In the genomic region with DNA sequence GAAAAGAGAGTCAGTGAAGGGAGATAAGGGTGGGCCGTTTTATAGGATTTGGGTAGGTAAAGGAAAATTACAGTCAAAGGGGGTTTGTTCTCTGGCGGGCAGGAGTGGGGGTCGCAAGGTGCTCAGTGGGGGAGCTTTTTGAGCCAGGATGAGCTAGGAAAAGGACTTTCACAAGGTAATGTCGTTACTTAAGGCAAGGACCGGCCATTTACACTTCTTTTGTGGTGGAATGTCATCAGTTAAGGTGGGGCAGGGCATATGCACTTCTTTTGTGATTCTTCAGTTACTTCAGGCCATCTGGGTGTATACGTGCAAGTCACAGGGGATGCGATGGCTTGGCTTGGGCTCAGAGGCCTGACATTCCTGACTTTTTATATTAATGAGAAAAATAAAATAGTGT, we compare ENCODE assay signal across 2 cellular contexts. TPM values are rescaled to one million over a fixed set of nuclear protein-coding genes. Genes with fewer than 3 reads are reported as not detected.
"Had no signal": no experiment of that assay in that cellular context is flagged by ENCODE, and none has a peak within 500 bp of the region (broad histone marks: within the 10 kb centered on the region; RNA-seq: fewer than 3 reads in every experiment).

No MANE protein-coding gene starts in this region.

RNA-seq across cellular contexts. Expression of gene RPRM, which starts 56.0 kb away (rescaled TPM):
- total RNA-seq: Right ventricle myocardium superior, SJSA1 had no signal
